1 cellular context compared by ENCODE assay signal in the genomic region with DNA sequence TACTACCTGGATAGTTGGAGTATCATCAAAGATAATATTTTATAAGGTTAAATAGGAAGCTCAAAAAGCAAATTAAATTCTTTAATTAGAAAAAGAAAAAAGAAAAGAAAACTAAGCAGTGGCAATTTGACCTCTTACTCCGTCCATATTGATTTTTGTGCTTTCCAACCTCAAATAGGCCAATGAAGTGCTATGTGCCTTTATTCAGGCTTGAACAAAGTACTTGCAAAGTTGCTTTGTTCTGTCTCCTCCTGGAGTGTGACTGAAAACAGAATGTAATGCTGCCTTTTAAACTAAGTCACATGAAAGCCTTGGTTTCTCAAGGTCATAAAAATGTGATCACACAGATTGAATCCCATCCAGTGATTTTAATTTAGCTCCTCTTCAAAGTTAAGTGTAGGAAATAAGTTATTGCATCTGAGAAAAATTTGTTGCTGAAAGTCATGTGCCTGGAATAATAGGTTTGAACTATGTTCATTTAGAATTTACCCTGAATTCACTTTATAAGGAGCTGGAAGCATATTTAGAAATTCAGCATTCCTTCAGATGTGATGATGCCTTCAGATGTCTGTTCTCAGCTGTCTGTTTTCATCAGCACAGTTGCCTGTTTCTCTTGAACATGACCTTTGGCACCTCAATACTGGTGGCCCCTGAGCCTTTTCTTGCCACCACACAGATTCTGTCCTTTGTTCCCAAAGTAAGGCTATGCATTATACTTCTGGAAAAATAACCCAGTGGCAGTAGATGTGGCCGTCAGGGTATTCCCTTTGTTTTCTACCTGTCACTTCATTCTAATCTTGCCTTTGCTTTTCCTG.
A peak's percentile ranks its signal among the peaks of the same experiment; 100 is the strongest.
TF ChIP-seq lines count a peak whose summit lies in the region.

No MANE protein-coding gene starts in this region.

TF ChIP-seq in HepG2, 621 proteins besides CTCF, POLR2A, EP300 and RAD21 (continued from another document):
- TF ChIP-seq PHF21A (CRISPR knock-in tag; IDR thresholded peaks at IDR 0.05) (no peak), ZNF101 (CRISPR knock-in tag; IDR thresholded peaks at IDR 0.05; ENCODE audit: borderline replicate concordance, low read depth) (no peak), ZMYM4 (CRISPR knock-in tag; IDR thresholded peaks at IDR 0.05) (no peak), RFXANK (CRISPR knock-in tag; IDR thresholded peaks at IDR 0.05) (no peak), GATAD2A (CRISPR knock-in tag; IDR thresholded peaks at IDR 0.05) (0 out of 2 replicates have a peak, but pooled peaks have one; percentile 41), ZNF136 (CRISPR knock-in tag; IDR thresholded peaks at IDR 0.05; ENCODE audit: low read depth) (no peak), MTF2 (CRISPR knock-in tag; IDR thresholded peaks at IDR 0.05; ENCODE audit: borderline replicate concordance) (no peak), MAFF (IDR thresholded peaks at IDR 0.05; ENCODE audit: low read depth, low read length) (no peak), THAP11 (CRISPR knock-in tag; IDR thresholded peaks at IDR 0.05) (0 out of 2 replicates have a peak, but pooled peaks have one; percentile 35), SOX6 (IDR thresholded peaks at IDR 0.05) (no peak), SOX6 (CRISPR knock-in tag; IDR thresholded peaks at IDR 0.05) (peak; percentile 45), ZNF766 (CRISPR knock-in tag; IDR thresholded peaks at IDR 0.05; ENCODE audit: borderline replicate concordance) (no peak), ZNF513 (CRISPR knock-in tag; conservative IDR thresholded peaks at IDR 0.05) (no peak), EHMT2 (IDR thresholded peaks at IDR 0.05; ENCODE audit: borderline replicate concordance, low read depth, low read length) (no peak), REXO4 (CRISPR knock-in tag; IDR thresholded peaks at IDR 0.05; ENCODE audit: borderline replicate concordance) (no peak), MTA3 (CRISPR knock-in tag; IDR thresholded peaks at IDR 0.05) (no peak), ZNF652 (CRISPR knock-in tag; IDR thresholded peaks at IDR 0.05; ENCODE audit: borderline replicate concordance, low read depth) (no peak), RCOR2 (CRISPR knock-in tag; IDR thresholded peaks at IDR 0.05) (peak; percentile 29; the same call in 1 of the 2 replicates), NR2C2 (CRISPR knock-in tag; IDR thresholded peaks at IDR 0.05; ENCODE audit: borderline replicate concordance) (0 out of 2 replicates have a peak, but pooled peaks have one; percentile 29), ARID4A (CRISPR knock-in tag; IDR thresholded peaks at IDR 0.05; ENCODE audit: borderline replicate concordance) (no peak), SMAD3 (CRISPR knock-in tag; IDR thresholded peaks at IDR 0.05) (no peak), ZNF343 (CRISPR knock-in tag; IDR thresholded peaks at IDR 0.05) (no peak), KLF11 (CRISPR knock-in tag; IDR thresholded peaks at IDR 0.05) (no peak)
- TF ChIP-seq, protein P1, sequence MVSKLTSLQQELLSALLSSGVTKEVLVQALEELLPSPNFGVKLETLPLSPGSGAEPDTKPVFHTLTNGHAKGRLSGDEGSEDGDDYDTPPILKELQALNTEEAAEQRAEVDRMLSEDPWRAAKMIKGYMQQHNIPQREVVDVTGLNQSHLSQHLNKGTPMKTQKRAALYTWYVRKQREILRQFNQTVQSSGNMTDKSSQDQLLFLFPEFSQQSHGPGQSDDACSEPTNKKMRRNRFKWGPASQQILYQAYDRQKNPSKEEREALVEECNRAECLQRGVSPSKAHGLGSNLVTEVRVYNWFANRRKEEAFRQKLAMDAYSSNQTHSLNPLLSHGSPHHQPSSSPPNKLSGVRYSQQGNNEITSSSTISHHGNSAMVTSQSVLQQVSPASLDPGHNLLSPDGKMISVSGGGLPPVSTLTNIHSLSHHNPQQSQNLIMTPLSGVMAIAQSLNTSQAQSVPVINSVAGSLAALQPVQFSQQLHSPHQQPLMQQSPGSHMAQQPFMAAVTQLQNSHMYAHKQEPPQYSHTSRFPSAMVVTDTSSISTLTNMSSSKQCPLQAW (CRISPR knock-in tag; IDR thresholded peaks at IDR 0.05): no peak
- TF ChIP-seq, protein P2, sequence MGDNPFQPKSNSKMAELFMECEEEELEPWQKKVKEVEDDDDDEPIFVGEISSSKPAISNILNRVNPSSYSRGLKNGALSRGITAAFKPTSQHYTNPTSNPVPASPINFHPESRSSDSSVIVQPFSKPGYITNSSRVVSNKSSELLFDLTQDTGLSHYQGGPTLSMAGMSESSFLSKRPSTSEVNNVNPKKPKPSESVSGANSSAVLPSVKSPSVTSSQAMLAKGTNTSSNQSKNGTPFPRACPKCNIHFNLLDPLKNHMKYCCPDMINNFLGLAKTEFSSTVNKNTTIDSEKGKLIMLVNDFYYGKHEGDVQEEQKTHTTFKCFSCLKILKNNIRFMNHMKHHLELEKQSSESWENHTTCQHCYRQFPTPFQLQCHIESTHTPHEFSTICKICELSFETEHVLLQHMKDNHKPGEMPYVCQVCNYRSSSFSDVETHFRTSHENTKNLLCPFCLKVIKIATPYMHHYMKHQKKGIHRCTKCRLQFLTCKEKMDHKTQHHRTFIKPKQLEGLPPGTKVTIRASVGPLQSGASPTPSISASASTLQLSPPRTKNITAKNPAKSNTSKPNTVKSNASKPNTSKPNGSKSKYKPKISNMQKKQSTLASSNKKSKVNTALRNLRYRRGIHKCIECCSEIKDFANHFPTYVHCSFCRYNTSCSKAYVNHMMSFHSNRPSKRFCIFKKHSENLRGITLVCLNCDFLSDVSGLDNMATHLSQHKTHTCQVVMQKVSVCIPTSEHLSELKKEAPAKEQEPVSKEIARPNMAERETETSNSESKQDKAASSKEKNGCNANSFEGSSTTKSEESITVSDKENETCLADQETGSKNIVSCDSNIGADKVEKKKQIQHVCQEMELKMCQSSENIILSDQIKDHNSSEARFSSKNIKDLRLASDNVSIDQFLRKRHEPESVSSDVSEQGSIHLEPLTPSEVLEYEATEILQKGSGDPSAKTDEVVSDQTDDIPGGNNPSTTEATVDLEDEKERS (CRISPR knock-in tag; IDR thresholded peaks at IDR 0.05): no peak
- TF ChIP-seq, protein P3, sequence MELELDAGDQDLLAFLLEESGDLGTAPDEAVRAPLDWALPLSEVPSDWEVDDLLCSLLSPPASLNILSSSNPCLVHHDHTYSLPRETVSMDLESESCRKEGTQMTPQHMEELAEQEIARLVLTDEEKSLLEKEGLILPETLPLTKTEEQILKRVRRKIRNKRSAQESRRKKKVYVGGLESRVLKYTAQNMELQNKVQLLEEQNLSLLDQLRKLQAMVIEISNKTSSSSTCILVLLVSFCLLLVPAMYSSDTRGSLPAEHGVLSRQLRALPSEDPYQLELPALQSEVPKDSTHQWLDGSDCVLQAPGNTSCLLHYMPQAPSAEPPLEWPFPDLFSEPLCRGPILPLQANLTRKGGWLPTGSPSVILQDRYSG (CRISPR knock-in tag; IDR thresholded peaks at IDR 0.05): no peak
